23 cellular contexts compared by ENCODE assay signal in the genomic region with DNA sequence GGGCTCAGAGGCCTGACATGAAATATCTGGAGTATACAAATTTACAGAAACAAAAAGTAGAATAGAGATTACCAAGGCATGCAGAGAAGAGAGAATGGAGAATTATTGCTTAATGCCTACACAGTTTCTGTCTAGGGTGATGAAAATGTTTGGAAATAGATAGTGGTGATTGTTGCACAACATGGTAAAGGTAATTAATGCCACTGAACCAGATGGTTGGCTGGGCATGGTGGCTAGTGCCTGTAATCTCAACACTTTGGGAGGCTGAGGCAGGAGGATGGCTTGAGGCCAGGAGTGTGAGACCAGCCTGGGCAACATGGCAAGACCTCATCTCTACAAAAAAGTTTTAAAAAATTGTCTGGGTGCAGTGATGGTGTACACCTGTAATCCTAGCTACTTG.
"Had no signal": no experiment of that assay in that cellular context is flagged by ENCODE, and none has a peak within 500 bp of the region (broad histone marks: within the 10 kb centered on the region; RNA-seq: fewer than 3 reads in every experiment).

No MANE protein-coding gene starts in this region.

- H3K9me3 Mint-ChIP-seq: activated naive CD4-positive, alpha-beta T cell treated with anti-CD3 and anti-CD28 coated beads, Interleukin-2, amount 50 U/mL, for 24 hours; effector memory CD8-positive, alpha-beta T cell; neural crest cell had no signal

- H3K4me1 ChIP-seq: uterus had no signal

- H3K4me3 Mint-ChIP-seq: activated naive CD4-positive, alpha-beta T cell treated with anti-CD3 and anti-CD28 coated beads, Interleukin-2, amount 50 U/mL, for 24 hours; effector memory CD8-positive, alpha-beta T cell; neural crest cell had no signal

- H3K4me3 ChIP-seq: left lung, right atrium auricular region, skin epidermis, transverse colon, uterus had no signal

- H3K4me1 Mint-ChIP-seq: activated naive CD4-positive, alpha-beta T cell treated with anti-CD3 and anti-CD28 coated beads, Interleukin-2, amount 50 U/mL, for 24 hours; neural crest cell had no signal

- H3K27me3 ChIP-seq: left lung, right atrium auricular region, transverse colon, uterus had no signal

- ATAC-seq: effector memory CD8-positive, alpha-beta T cell; left lung; stimulated activated naive CD8-positive, alpha-beta T cell treated with anti-CD3 and anti-CD28 coated beads, Interleukin-15, Interleukin-2, amounts not matched to agents 100 U/mL and 50 U/mL, for 24 hours had no signal

- DNase-seq: activated CD4-positive, alpha-beta T cell treated with anti-CD3 and anti-CD28 coated beads for 1 hour; activated CD4-positive, alpha-beta T cell treated with anti-CD3 and anti-CD28 coated beads, Interleukin-2, amount 50 U/mL, for 48 hours; activated gamma-delta T cell; amniotic stem cell; dermis blood vessel endothelial cell; effector memory CD8-positive, alpha-beta T cell; foreskin melanocyte; hypothalamus; kidney; mammary epithelial cell; stimulated activated naive CD8-positive, alpha-beta T cell treated with anti-CD3 and anti-CD28 coated beads, Interleukin-15, Interleukin-2, amounts not matched to agents 100 U/mL and 50 U/mL, for 24 hours; substantia nigra; T-helper 1 cell; T1000; transverse colon; uterus had no signal

- FAIRE-seq: kidney had no signal

- H3K27me3 Mint-ChIP-seq: activated naive CD4-positive, alpha-beta T cell treated with anti-CD3 and anti-CD28 coated beads, Interleukin-2, amount 50 U/mL, for 24 hours; effector memory CD8-positive, alpha-beta T cell; progenitor cell of endocrine pancreas had no signal

- H3K27ac Mint-ChIP-seq: activated naive CD4-positive, alpha-beta T cell treated with anti-CD3 and anti-CD28 coated beads, Interleukin-2, amount 50 U/mL, for 24 hours; effector memory CD8-positive, alpha-beta T cell; progenitor cell of endocrine pancreas had no signal

- H3K36me3 Mint-ChIP-seq: activated naive CD4-positive, alpha-beta T cell treated with anti-CD3 and anti-CD28 coated beads, Interleukin-2, amount 50 U/mL, for 24 hours had no signal

- H3K9me3 ChIP-seq: right atrium auricular region, uterus had no signal

- H3K27ac ChIP-seq: left lung, right atrium auricular region, skin epidermis, transverse colon, uterus, VCaP had no signal

- H3K36me3 ChIP-seq: left lung, right atrium auricular region, transverse colon, uterus had no signal
